8 cellular contexts compared by ENCODE assay signal in genomic region chrX:151396042-151396826, GRCh38.
DNase-seq lines count a peak whose midpoint lies in the region; TF ChIP-seq lines count a peak whose summit lies in the region.

No MANE protein-coding gene starts in this region.

- peak overlapping the region; percentile 96 for H3K27ac Mint-ChIP-seq in stimulated activated naive CD8-positive, alpha-beta T cell treated with anti-CD3 and anti-CD28 coated beads, Interleukin-15, Interleukin-2, amounts not matched to agents 100 ng/mL and 50 ng/mL, for 24 hours

- peaks cover 11% of the 10 kb centered on the region in 2 donors for H3K4me1 ChIP-seq in duodenal mucosa (ENCODE audit: control insufficient read depth in 1 of 2, insufficient read depth in 2 of 2, low read length in 2 of 2)

- peak overlapping the region; percentile 85 for H3K4me3 Mint-ChIP-seq in stimulated activated naive CD8-positive, alpha-beta T cell treated with anti-CD3 and anti-CD28 coated beads, Interleukin-15, Interleukin-2, amounts not matched to agents 100 ng/mL and 50 ng/mL, for 24 hours

- H3K27me3 ChIP-seq in duodenal mucosa (ENCODE audit: control insufficient read depth in 1 of 2, insufficient read depth in 2 of 2, low read length in 2 of 2) = no peaks in the 10 kb centered on the region

- peak; percentile 22 for DNase-seq in HFF-Myc (ENCODE audit: extremely low read depth, low read depth)
- DNase-seq in NCI-H1105 (lab: John Stamatoyannopoulos, UW) = peak; percentile 87
- DNase-seq in activated CD4-positive, alpha-beta T cell treated with anti-CD3 and anti-CD28 coated beads for 1 hour = peak; percentile 8
- peak; percentile 21 for DNase-seq in medulla oblongata (ENCODE audit: extremely low spot score)
- no peak for DNase-seq in NK-92 (lab: John Stamatoyannopoulos, UW; ENCODE audit: unreplicated experiment)

- TF ChIP-seq CTCF in GM12875 (IDR thresholded peaks at IDR 0.05; ENCODE audit: borderline replicate concordance, insufficient read depth, low read depth, low read length) = no peak
- TF ChIP-seq CTCF in HFF-Myc (IDR thresholded peaks at IDR 0.05; ENCODE audit: low read depth, low read length, missing control alignments) = no peak

- no peaks in the 10 kb centered on the region for H3K36me3 ChIP-seq in duodenal mucosa (ENCODE audit: control insufficient read depth in 1 of 2, insufficient read depth in 2 of 2, low read length in 2 of 2)

- H3K4me1 Mint-ChIP-seq in stimulated activated naive CD8-positive, alpha-beta T cell treated with anti-CD3 and anti-CD28 coated beads, Interleukin-15, Interleukin-2, amounts not matched to agents 100 ng/mL and 50 ng/mL, for 24 hours (ENCODE audit: low read depth) = peaks cover 59% of the 10 kb centered on the region

- H3K27ac ChIP-seq in duodenal mucosa (ENCODE audit: low read depth, low read length) = peak overlapping the region; percentile 90

- H3K9me3 ChIP-seq in duodenal mucosa (ENCODE audit: control insufficient read depth in 1 of 2, low read length in 2 of 2) = no peaks in the 10 kb centered on the region

- H3K36me3 Mint-ChIP-seq in stimulated activated naive CD8-positive, alpha-beta T cell treated with anti-CD3 and anti-CD28 coated beads, Interleukin-15, Interleukin-2, amounts not matched to agents 100 ng/mL and 50 ng/mL, for 24 hours (ENCODE audit: low read depth) = peaks cover 26% of the 10 kb centered on the region

- H3K27me3 Mint-ChIP-seq in stimulated activated naive CD8-positive, alpha-beta T cell treated with anti-CD3 and anti-CD28 coated beads, Interleukin-15, Interleukin-2, amounts not matched to agents 100 ng/mL and 50 ng/mL, for 24 hours = no peaks in the 10 kb centered on the region

- H3K9ac ChIP-seq in duodenal mucosa (ENCODE audit: low read depth in 1 of 2, low read length in 2 of 2) = peak overlapping the region; percentile 70 to 77

- H3K4me3 ChIP-seq in GM12875 (ENCODE audit: low read depth, low read length) = peak overlapping the region; percentile 57
- H3K4me3 ChIP-seq in HFF-Myc (replicated peaks; ENCODE audit: low read depth, low read length) = peak overlapping the region; percentile 82
- H3K4me3 ChIP-seq in duodenal mucosa (ENCODE audit: low read depth in 1 of 2, low read length in 2 of 2) = peak overlapping the region; percentile 67 to 80

- no peaks in the 10 kb centered on the region for H3K9me3 Mint-ChIP-seq in stimulated activated naive CD8-positive, alpha-beta T cell treated with anti-CD3 and anti-CD28 coated beads, Interleukin-15, Interleukin-2, amounts not matched to agents 100 ng/mL and 50 ng/mL, for 24 hours
